In the genomic region with DNA sequence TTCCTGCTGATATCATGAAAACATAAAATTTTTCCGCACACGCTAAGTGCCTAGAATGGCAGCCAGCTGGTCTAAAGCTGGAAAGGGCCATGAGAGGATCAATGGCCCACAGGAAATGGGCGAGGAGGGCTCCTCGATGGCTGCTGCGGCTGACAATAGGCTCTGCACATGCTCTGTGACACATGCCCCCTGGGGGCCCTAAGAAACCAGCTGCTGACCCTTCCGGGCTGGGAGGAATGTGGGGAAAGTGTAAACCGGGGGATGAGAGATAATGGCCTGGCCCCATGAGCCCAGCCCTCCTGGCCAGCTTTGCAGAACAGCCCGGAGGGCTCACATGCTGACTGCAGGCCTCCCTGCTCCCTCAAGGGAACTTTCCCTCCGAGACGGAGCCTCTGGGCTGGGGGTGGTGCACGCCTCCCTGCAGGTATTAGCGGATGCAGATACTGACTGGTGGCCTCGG, we compare ENCODE assay signal across 17 cellular contexts.
DNase-seq lines count a peak whose midpoint lies in the region; ATAC-seq and TF ChIP-seq lines count a peak whose summit lies in the region.
"Had no signal": no experiment of that assay in that cellular context is flagged by ENCODE, and none has a peak within 500 bp of the region (broad histone marks: within the 10 kb centered on the region; RNA-seq: fewer than 3 reads in every experiment).

No MANE protein-coding gene starts in this region.

- H3K36me3 ChIP-seq in right atrium auricular region: no peaks in the 10 kb centered on the region
- no peaks in the 10 kb centered on the region for H3K36me3 ChIP-seq in osteoblast (ENCODE audit: insufficient read depth, low read length)
- no peaks in the 10 kb centered on the region for H3K36me3 ChIP-seq in PC-3 (ENCODE audit: low read depth, low read length)
- H3K36me3 ChIP-seq: tibial artery had no signal

- DNase-seq in CD14-positive monocyte (ENCODE audit: low spot score): peak; percentile 23
- DNase-seq in WTC11 (ENCODE audit: low spot score): peak; percentile 34
- DNase-seq in right atrium auricular region (ENCODE audit: low spot score): peak; percentile 44
- DNase-seq in osteoblast (ENCODE audit: insufficient read length, low spot score, missing footprints): peak; percentile 53
- no peak for DNase-seq in PC-3
- DNase-seq in NCI-H2196 (lab: John Stamatoyannopoulos, UW; ENCODE audit: unreplicated experiment): no peak
- DNase-seq in NCI-H1694 treated with DMSO at 0.1 percent for 48 hours (lab: John Stamatoyannopoulos, UW): no peak
- DNase-seq: anterior cingulate cortex; effector CD4-positive, alpha-beta T cell; foreskin fibroblast; kidney glomerular epithelial cell; NCI-H1048; NCI-H345; stimulated activated CD4-positive, alpha-beta T cell treated with anti-CD3 and anti-CD28 coated beads, Interleukin-15, amount 100 ng/mL, for 24 hours had no signal

- H3K4me3 Mint-ChIP-seq in CD14-positive monocyte (no peak overlapping the region), WTC11 (no peak overlapping the region)
- H3K4me3 Mint-ChIP-seq: natural killer cell treated with Interleukin-12 subunit alpha and Interleukin-12 subunit beta and Interleukin-15 and Interleukin-18, amount 100 ng/mL, for 72 hours had no signal

- H3F3A ChIP-seq in PC-3 (ENCODE audit: low read length, unreplicated experiment): no peaks in the 10 kb centered on the region

- H3K27ac Mint-ChIP-seq in CD14-positive monocyte: no peak overlapping the region
- H3K27ac Mint-ChIP-seq in WTC11: no peak overlapping the region
- H3K27ac Mint-ChIP-seq: natural killer cell treated with Interleukin-12 subunit alpha and Interleukin-12 subunit beta and Interleukin-15 and Interleukin-18, amount 100 ng/mL, for 72 hours had no signal

- CTCF ChIA-PET in WTC11 (lab: Charles Lee): interaction anchor here (0.8 to 1.1 kb wide), 2 partner anchors 51 to 104 kb away, joined by 3 read pairs; no protein-coding TSS in a partner anchor
- CTCF ChIA-PET in PC-3 (lab: Charles Lee): no interaction called here

- no peaks in the 10 kb centered on the region for H3K27me3 ChIP-seq in right atrium auricular region
- H3K27me3 ChIP-seq in osteoblast (ENCODE audit: insufficient read depth, low read length): no peaks in the 10 kb centered on the region
- H3K27me3 ChIP-seq in PC-3 (ENCODE audit: low read length): 0 out of 2 replicates have a peak, but pooled peaks cover 8% of the 10 kb centered on the region
- H3K27me3 ChIP-seq: tibial artery had no signal

- H3K4me2 ChIP-seq in osteoblast (ENCODE audit: insufficient read depth, low read length): no peak overlapping the region
- H3K4me2 ChIP-seq in PC-3 (ENCODE audit: low read length): no peak overlapping the region

- TF ChIP-seq CTCF in CD14-positive monocyte (IDR thresholded peaks at IDR 0.05): no peak
- no peak for TF ChIP-seq CTCF in WTC11 (IDR thresholded peaks at IDR 0.05)
- TF ChIP-seq CTCF in right atrium auricular region (IDR thresholded peaks at IDR 0.05): no peak
- no peak for TF ChIP-seq CTCF in osteoblast (IDR thresholded peaks at IDR 0.05; ENCODE audit: extremely low read depth, low read depth, low read length)
- TF ChIP-seq CTCF in PC-3 (conservative IDR thresholded peaks at IDR 0.05; ENCODE audit: low read depth, low read length): no peak

- H3K4me1 ChIP-seq in right atrium auricular region (peaks cover 0 to 6% of the 10 kb centered on the region in 2 donors), osteoblast (ENCODE audit: insufficient read depth, low read length) (no peaks in the 10 kb centered on the region), PC-3 (ENCODE audit: insufficient read depth, low read length) (no peaks in the 10 kb centered on the region)

- H3K36me3 Mint-ChIP-seq in CD14-positive monocyte: no peaks in the 10 kb centered on the region
- H3K36me3 Mint-ChIP-seq in WTC11: no peaks in the 10 kb centered on the region
- H3K36me3 Mint-ChIP-seq: natural killer cell treated with Interleukin-12 subunit alpha and Interleukin-12 subunit beta and Interleukin-15 and Interleukin-18, amount 100 ng/mL, for 72 hours had no signal

- BruUV-seq in PC-3 (replicated peaks; lab: Mats Ljungman, UMichigan): no TSS peak

- intact Hi-C loops in CD14-positive monocyte (cut with micrococcal nuclease): no loop called here
- intact Hi-C loops in PC-3 (cut with micrococcal nuclease): no loop called here

- H3K9me3 ChIP-seq in right atrium auricular region (no peaks in the 10 kb centered on the region), osteoblast (ENCODE audit: low read depth, low read length) (no peaks in the 10 kb centered on the region), PC-3 (ENCODE audit: low read length) (no peaks in the 10 kb centered on the region)
- H3K9me3 ChIP-seq: tibial artery had no signal

- peaks cover 0 to 13% (median 6%) of the 10 kb centered on the region in 7 donors for H3K9me3 Mint-ChIP-seq in CD14-positive monocyte
- H3K9me3 Mint-ChIP-seq in WTC11: peaks cover 8% of the 10 kb centered on the region
- H3K9me3 Mint-ChIP-seq: natural killer cell treated with Interleukin-12 subunit alpha and Interleukin-12 subunit beta and Interleukin-15 and Interleukin-18, amount 100 ng/mL, for 72 hours had no signal

- H4K20me1 ChIP-seq in osteoblast (ENCODE audit: insufficient read depth, low read length): no peaks in the 10 kb centered on the region
- H4K20me1 ChIP-seq in PC-3 (ENCODE audit: low read length): no peaks in the 10 kb centered on the region

- ATAC-seq in WTC11 (peak; percentile 71), HG03432 (IDR thresholded peaks at IDR 0.05; ENCODE audit: unreplicated experiment) (no peak), PC-3 (no peak)

- H3K9me2 ChIP-seq in PC-3 (replicated peaks; ENCODE audit: low read length): no peaks in the 10 kb centered on the region

- H3K27ac ChIP-seq in right atrium auricular region: no peak overlapping the region
- no peak overlapping the region for H3K27ac ChIP-seq in osteoblast (ENCODE audit: low read depth, low read length)
- H3K27ac ChIP-seq in PC-3 (ENCODE audit: low read length): no peak overlapping the region
- H3K27ac ChIP-seq: tibial artery had no signal

- no peak overlapping the region for H2AFZ ChIP-seq in osteoblast (ENCODE audit: low read length)
- no peak overlapping the region for H2AFZ ChIP-seq in PC-3 (ENCODE audit: low read length)

- no peaks in the 10 kb centered on the region for H3K4me1 Mint-ChIP-seq in CD14-positive monocyte
- peaks cover 23% of the 10 kb centered on the region for H3K4me1 Mint-ChIP-seq in WTC11

- H3K79me2 ChIP-seq in osteoblast (ENCODE audit: insufficient read depth, low read length) (no peaks in the 10 kb centered on the region), PC-3 (ENCODE audit: low read length) (no peaks in the 10 kb centered on the region)

- POLR2A ChIA-PET in WTC11 (lab: Charles Lee): no interaction called here
- POLR2A ChIA-PET in PC-3 (lab: Charles Lee; ENCODE audit: unreplicated experiment): no interaction called here

- H3K4me3 ChIP-seq in right atrium auricular region (no peak overlapping the region), osteoblast (ENCODE audit: insufficient read depth, low read length) (no peak overlapping the region), PC-3 (ENCODE audit: low read length) (no peak overlapping the region)
- H3K4me3 ChIP-seq: tibial artery had no signal

- H3K9ac ChIP-seq in PC-3 (ENCODE audit: low read length): no peak overlapping the region

- H3K27me3 Mint-ChIP-seq in CD14-positive monocyte (ENCODE audit: low read depth in 3 of 3) (peaks cover 3 to 13% (median 5%) of the 10 kb centered on the region in 3 donors), WTC11 (ENCODE audit: low read depth) (no peaks in the 10 kb centered on the region; the same call in 1 of the 2 replicates)

TF ChIP-seq in WTC11, 78 proteins besides CTCF, POLR2A, EP300 and RAD21:
- TF ChIP-seq ZNF138 (CRISPR knock-in tag; conservative IDR thresholded peaks at IDR 0.05): no peak
- 0 out of 2 replicates have a peak, but pooled peaks have one; percentile 24 for TF ChIP-seq FOXP1 (CRISPR knock-in tag; IDR thresholded peaks at IDR 0.05; ENCODE audit: borderline replicate concordance)
- 0 out of 2 replicates have a peak, but pooled peaks have one; percentile 12 for TF ChIP-seq CREB1 (CRISPR knock-in tag; IDR thresholded peaks at IDR 0.05)
- TF ChIP-seq, protein P1, sequence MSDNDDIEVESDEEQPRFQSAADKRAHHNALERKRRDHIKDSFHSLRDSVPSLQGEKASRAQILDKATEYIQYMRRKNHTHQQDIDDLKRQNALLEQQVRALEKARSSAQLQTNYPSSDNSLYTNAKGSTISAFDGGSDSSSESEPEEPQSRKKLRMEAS (CRISPR knock-in tag; IDR thresholded peaks at IDR 0.05): 0 out of 2 replicates have a peak, but pooled peaks have one; percentile 34
- TF ChIP-seq ZNF423 (CRISPR knock-in tag; IDR thresholded peaks at IDR 0.05): peak; percentile 97
- TF ChIP-seq NFE2L1 (CRISPR knock-in tag; IDR thresholded peaks at IDR 0.05): 0 out of 2 replicates have a peak, but pooled peaks have one; percentile 27
- no peak for TF ChIP-seq CREM (CRISPR knock-in tag; IDR thresholded peaks at IDR 0.05)
- TF ChIP-seq TEAD1 (CRISPR knock-in tag; IDR thresholded peaks at IDR 0.05): peak; percentile 68; the same call in 1 of the 2 replicates

Comparison
In these comparisons a context has a peak if more than half of its experiments do, and no peak if none do; other contexts are left out.
1. DNase-seq: peak in CD14-positive monocyte (single experiment), WTC11 (single experiment), right atrium auricular region (single experiment) and osteoblast (single experiment); none in PC-3 (single experiment), NCI-H2196 (single experiment) and NCI-H1694 treated with DMSO at 0.1 percent for 48 hours (single experiment).